In genomic region chr9:107286057-107286456, GRCh38 we compare ENCODE assay signal across 8 cellular contexts. TPM values are rescaled to one million over a fixed set of nuclear protein-coding genes. Genes with fewer than 3 reads are reported as not detected.
DNase-seq lines count a peak whose midpoint lies in the region; ATAC-seq lines count a peak whose summit lies in the region.

No MANE protein-coding gene starts in this region.

- H3K4me3 ChIP-seq in CD8-positive, alpha-beta memory T cell (ENCODE audit: low read length): peak overlapping the region; percentile 12
- peak overlapping the region; percentile 99; the same call in 1 of the 2 replicates for H3K4me3 ChIP-seq in Karpas-422 (ENCODE audit: low read length)

- H3K79me2 ChIP-seq in Karpas-422 (ENCODE audit: low read length): peaks cover 80% of the 10 kb centered on the region

- POLR2A ChIA-PET in CD8-positive, alpha-beta memory T cell (lab: Charles Lee): no interaction called here

- H3K27ac Mint-ChIP-seq in CD8-positive, alpha-beta memory T cell: peak overlapping the region; percentile 15 to 98 (median 82)
- peak overlapping the region; percentile 96 for H3K27ac Mint-ChIP-seq in central memory CD8-positive, alpha-beta T cell (ENCODE audit: low read depth)
- H3K27ac Mint-ChIP-seq in naive B cell: peak overlapping the region in 3 of 6 donors; percentile 36 to 92 (median 41)
- no peak overlapping the region for H3K27ac Mint-ChIP-seq in activated naive CD4-positive, alpha-beta T cell treated with anti-CD3 and anti-CD28 coated beads, Interleukin-2, amount 10 ng/mL, durations not matched to agents 7 days and 5 days

- DNase-seq in CD8-positive, alpha-beta memory T cell: no peak
- no peak for DNase-seq in Karpas-422
- DNase-seq in central memory CD8-positive, alpha-beta T cell (ENCODE audit: low spot score in 2 of 2): no peak
- no peak for DNase-seq in naive B cell
- DNase-seq in NCI-H2227 treated with DMSO at 0.1 percent for 48 hours (lab: John Stamatoyannopoulos, UW): no peak
- no peak for DNase-seq in amniotic stem cell (lab: John Stamatoyannopoulos, UW)
- no peak for DNase-seq in activated naive CD4-positive, alpha-beta T cell treated with anti-CD3 and anti-CD28 coated beads, Interleukin-2, amount 10 ng/mL, durations not matched to agents 7 days and 5 days

- H4K20me1 ChIP-seq in Karpas-422 (ENCODE audit: insufficient read depth, low read depth, low read length): peaks cover 69% of the 10 kb centered on the region

- CTCF ChIA-PET in CD8-positive, alpha-beta memory T cell (lab: Charles Lee): no interaction called here
- CTCF ChIA-PET in activated naive CD4-positive, alpha-beta T cell treated with anti-CD3 and anti-CD28 coated beads, Interleukin-2, amount 10 ng/mL, durations not matched to agents 7 days and 5 days (lab: Charles Lee): interaction anchor here (1.4 kb wide), 1 partner anchor 55 kb away, joined by 3 read pairs; no protein-coding TSS in a partner anchor

- H3K9me3 ChIP-seq in CD8-positive, alpha-beta memory T cell (ENCODE audit: low read length): no peaks in the 10 kb centered on the region
- no peaks in the 10 kb centered on the region for H3K9me3 ChIP-seq in Karpas-422 (ENCODE audit: low read length)

- no peaks in the 10 kb centered on the region for H3K27me3 Mint-ChIP-seq in CD8-positive, alpha-beta memory T cell
- H3K27me3 Mint-ChIP-seq in central memory CD8-positive, alpha-beta T cell: no peaks in the 10 kb centered on the region
- no peaks in the 10 kb centered on the region for H3K27me3 Mint-ChIP-seq in naive B cell
- H3K27me3 Mint-ChIP-seq in activated naive CD4-positive, alpha-beta T cell treated with anti-CD3 and anti-CD28 coated beads, Interleukin-2, amount 10 ng/mL, durations not matched to agents 7 days and 5 days: peaks cover 4% of the 10 kb centered on the region

- H3K9me3 Mint-ChIP-seq in CD8-positive, alpha-beta memory T cell: no peaks in the 10 kb centered on the region
- no peaks in the 10 kb centered on the region for H3K9me3 Mint-ChIP-seq in central memory CD8-positive, alpha-beta T cell
- no peaks in the 10 kb centered on the region for H3K9me3 Mint-ChIP-seq in naive B cell
- H3K9me3 Mint-ChIP-seq in activated naive CD4-positive, alpha-beta T cell treated with anti-CD3 and anti-CD28 coated beads, Interleukin-2, amount 10 ng/mL, durations not matched to agents 7 days and 5 days: no peaks in the 10 kb centered on the region

- no peaks in the 10 kb centered on the region for H3K9me2 ChIP-seq in Karpas-422 (replicated peaks; ENCODE audit: insufficient read depth, low read length)

- H3K27me3 ChIP-seq in CD8-positive, alpha-beta memory T cell (ENCODE audit: insufficient read depth, low read length, poor library complexity, severe bottlenecking): no peaks in the 10 kb centered on the region
- no peaks in the 10 kb centered on the region for H3K27me3 ChIP-seq in Karpas-422 (ENCODE audit: low read length)

- no peak for ATAC-seq in central memory CD8-positive, alpha-beta T cell (replicated peaks; ENCODE audit: extremely low read depth, poor library complexity, severe bottlenecking)
- ATAC-seq in naive B cell (ENCODE audit: low read depth in 2 of 2) (no peak), GM21423 (IDR thresholded peaks at IDR 0.05; ENCODE audit: unreplicated experiment) (no peak)

- H3K36me3 Mint-ChIP-seq in CD8-positive, alpha-beta memory T cell: peaks cover 0 to 16% (median 0%) of the 10 kb centered on the region in 3 donors
- H3K36me3 Mint-ChIP-seq in central memory CD8-positive, alpha-beta T cell (ENCODE audit: insufficient read depth): peaks cover 21% of the 10 kb centered on the region
- no peaks in the 10 kb centered on the region for H3K36me3 Mint-ChIP-seq in naive B cell
- peaks cover 5% of the 10 kb centered on the region for H3K36me3 Mint-ChIP-seq in activated naive CD4-positive, alpha-beta T cell treated with anti-CD3 and anti-CD28 coated beads, Interleukin-2, amount 10 ng/mL, durations not matched to agents 7 days and 5 days

- no peaks in the 10 kb centered on the region for H3K36me3 ChIP-seq in CD8-positive, alpha-beta memory T cell (ENCODE audit: insufficient read depth, low read length)
- peaks cover 21% of the 10 kb centered on the region for H3K36me3 ChIP-seq in Karpas-422 (ENCODE audit: insufficient read depth, low read length)

- H3K27ac ChIP-seq in CD8-positive, alpha-beta memory T cell (ENCODE audit: low read depth, low read length): no peak overlapping the region
- no peak overlapping the region for H3K27ac ChIP-seq in Karpas-422 (ENCODE audit: low read length)

- H2AFZ ChIP-seq in Karpas-422 (ENCODE audit: low read length): no peak overlapping the region

- peaks cover 67 to 78% (median 77%) of the 10 kb centered on the region in 3 donors for H3K4me1 Mint-ChIP-seq in CD8-positive, alpha-beta memory T cell
- peaks cover 55% of the 10 kb centered on the region for H3K4me1 Mint-ChIP-seq in central memory CD8-positive, alpha-beta T cell
- peaks cover 44 to 72% (median 72%) of the 10 kb centered on the region in 3 donors for H3K4me1 Mint-ChIP-seq in naive B cell
- H3K4me1 Mint-ChIP-seq in activated naive CD4-positive, alpha-beta T cell treated with anti-CD3 and anti-CD28 coated beads, Interleukin-2, amount 10 ng/mL, durations not matched to agents 7 days and 5 days: peaks cover 65% of the 10 kb centered on the region

- H3K4me1 ChIP-seq in CD8-positive, alpha-beta memory T cell (ENCODE audit: insufficient read depth, low read length): peaks cover 60% of the 10 kb centered on the region
- peaks cover 31% of the 10 kb centered on the region for H3K4me1 ChIP-seq in Karpas-422 (ENCODE audit: low read length)

- H3K4me3 Mint-ChIP-seq in CD8-positive, alpha-beta memory T cell: peak overlapping the region; percentile 89 to 99 (median 94)
- H3K4me3 Mint-ChIP-seq in central memory CD8-positive, alpha-beta T cell: peak overlapping the region; percentile 85
- peak overlapping the region in 6 of 8 donors; percentile 32 to 97 (median 84) for H3K4me3 Mint-ChIP-seq in naive B cell
- no peak overlapping the region for H3K4me3 Mint-ChIP-seq in activated naive CD4-positive, alpha-beta T cell treated with anti-CD3 and anti-CD28 coated beads, Interleukin-2, amount 10 ng/mL, durations not matched to agents 7 days and 5 days

- no peak overlapping the region for H3K9ac ChIP-seq in Karpas-422 (ENCODE audit: low read length)

- peak overlapping the region; percentile 96 for H3K4me2 ChIP-seq in Karpas-422 (ENCODE audit: low read depth, low read length, poor library complexity, severe bottlenecking)

RNA-seq across cellular contexts. Expression of gene RAD23B, which starts 3.0 kb away (rescaled TPM):
- total RNA-seq in CD8-positive, alpha-beta memory T cell: 100 to 1,000 TPM; 146 to 150 TPM
- polyA plus RNA-seq in CD8-positive, alpha-beta memory T cell: 12.1 TPM
- 50.2 and 60.2 TPM in 2 replicates for total RNA-seq in Karpas-422 (2014; rRNA removed; shearing (Covaris generic); ENCODE audit: low replicate concordance)
- 10 to 100 TPM; 11.7 to 33.6 (median 25.2) TPM for polyA plus RNA-seq in naive B cell (ENCODE audit: low read depth in 6 of 6)
